In the genomic region with DNA sequence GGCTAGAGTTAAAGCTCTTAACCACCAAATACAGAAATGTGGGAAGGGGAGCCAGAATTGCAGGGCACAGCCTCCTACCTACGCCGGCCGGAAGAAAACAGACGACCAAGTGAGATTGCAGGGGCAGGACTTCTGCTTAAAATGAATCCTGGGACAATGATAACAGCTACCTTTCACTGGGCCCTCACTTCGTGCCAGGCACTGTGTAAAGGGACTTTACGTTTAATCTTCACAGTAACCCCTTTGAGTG, we compare ENCODE assay signal across 8 cellular contexts. TPM values are rescaled to one million over a fixed set of nuclear protein-coding genes. Genes with fewer than 3 reads are reported as not detected.
DNase-seq lines count a peak whose midpoint lies in the region; ATAC-seq and TF ChIP-seq lines count a peak whose summit lies in the region.

A gene (minus strand): TSS at position 212 of the 250 bp plus-strand sequence. CDS start 6,746 bp downstream, outside the sequence.

- H3K4me1 ChIP-seq in lower lobe of right lung (peaks cover 73% of the 10 kb centered on the region), upper lobe of left lung (peaks cover 41 to 78% (median 66%) of the 10 kb centered on the region in 4 donors)

- H3K36me3 Mint-ChIP-seq in activated naive CD4-positive, alpha-beta T cell treated with anti-CD3 and anti-CD28 coated beads for 36 hours (ENCODE audit: low read depth), result peaks cover 1% of the 10 kb centered on the region

- no peak for TF ChIP-seq EP300 in upper lobe of left lung (IDR thresholded peaks at IDR 0.05)

- ATAC-seq in lower lobe of right lung (no peak), upper lobe of left lung (ENCODE audit: low FRiP score in 2 of 2) (no peak), HG03571 (IDR thresholded peaks at IDR 0.05; ENCODE audit: unreplicated experiment) (no peak)

- no peaks in the 10 kb centered on the region for H3K27me3 Mint-ChIP-seq in activated naive CD4-positive, alpha-beta T cell treated with anti-CD3 and anti-CD28 coated beads for 36 hours (ENCODE audit: low read depth)

- no peak for DNase-seq in activated naive CD4-positive, alpha-beta T cell treated with anti-CD3 and anti-CD28 coated beads for 36 hours
- DNase-seq in activated naive CD4-positive, alpha-beta T cell treated with anti-CD3 and anti-CD28 coated beads, Interleukin-2, amount 50 U/mL, for 16 hours, result no peak
- no peak for DNase-seq in astrocyte of the spinal cord (ENCODE audit: low read depth, low spot score)
- no peak for DNase-seq in lower lobe of right lung
- peak in 1 of 2 donors; percentile 21 for DNase-seq in upper lobe of left lung
- no peak for DNase-seq in AML-193 (lab: John Stamatoyannopoulos, UW)
- no peak for DNase-seq in NCI-H2081 (lab: John Stamatoyannopoulos, UW)

- peaks cover 60% of the 10 kb centered on the region for H3K4me1 Mint-ChIP-seq in activated naive CD4-positive, alpha-beta T cell treated with anti-CD3 and anti-CD28 coated beads for 36 hours (ENCODE audit: low read depth)

- no peak for TF ChIP-seq CTCF in astrocyte of the spinal cord (IDR thresholded peaks at IDR 0.05; ENCODE audit: low read depth, low read length)
- TF ChIP-seq CTCF in lower lobe of right lung (IDR thresholded peaks at IDR 0.05), result no peak
- TF ChIP-seq CTCF in upper lobe of left lung (IDR thresholded peaks at IDR 0.05), result no peak

- H3K4me3 ChIP-seq in astrocyte of the spinal cord (ENCODE audit: low read depth, low read length) (peak within 1 kb of the TSS; percentile 83), lower lobe of right lung (peak within 1 kb of the TSS; percentile 85), upper lobe of left lung (peak within 1 kb of the TSS; percentile 49 to 90 (median 74))

- H3K9me3 ChIP-seq in lower lobe of right lung (no peaks in the 10 kb centered on the region), upper lobe of left lung (no peaks in the 10 kb centered on the region)

- peak within 1 kb of the TSS; percentile 93 for H3K4me3 Mint-ChIP-seq in activated naive CD4-positive, alpha-beta T cell treated with anti-CD3 and anti-CD28 coated beads for 36 hours

- H3K27ac ChIP-seq in lower lobe of right lung (peak within 1 kb of the TSS; percentile 87), upper lobe of left lung (peak within 1 kb of the TSS; percentile 86 to 93 (median 88))

- H3K9me3 Mint-ChIP-seq in activated naive CD4-positive, alpha-beta T cell treated with anti-CD3 and anti-CD28 coated beads for 36 hours, result no peaks in the 10 kb centered on the region

- TF ChIP-seq POLR2A in upper lobe of left lung (IDR thresholded peaks at IDR 0.05), result no peak

- H3K27me3 ChIP-seq in lower lobe of right lung (ENCODE audit: low read depth) (no peaks in the 10 kb centered on the region), upper lobe of left lung (no peaks in the 10 kb centered on the region)

- H3K36me3 ChIP-seq in lower lobe of right lung (no peaks in the 10 kb centered on the region), upper lobe of left lung (no peaks in the 10 kb centered on the region)

- 8 to 12% methylated on average over 6 of the region's 6 CpGs for WGBS in upper lobe of left lung, 2 donors

- CTCF ChIA-PET in activated naive CD4-positive, alpha-beta T cell treated with anti-CD3 and anti-CD28 coated beads for 36 hours (lab: Charles Lee), result interaction anchor here (0.6 to 2.5 kb wide), 5 partner anchors 11 to 86 kb away, joined by 3 to 15 read pairs (median 8); no protein-coding TSS in a partner anchor

- intact Hi-C loops in activated naive CD4-positive, alpha-beta T cell treated with anti-CD3 and anti-CD28 coated beads for 36 hours (cut with micrococcal nuclease), result loop anchor here (1.0 to 5.0 kb wide), 4 partner anchors 24 to 718 kb away; a partner anchor contains a TSS
- intact Hi-C loops in lower lobe of right lung (cut with DNase I), result no loop called here

- H3K27ac Mint-ChIP-seq in activated naive CD4-positive, alpha-beta T cell treated with anti-CD3 and anti-CD28 coated beads for 36 hours, result peak within 1 kb of the TSS; percentile 91

- in situ Hi-C loops in astrocyte of the spinal cord (cut with HindIII; ENCODE audit: low sequenced_read_pairs), result no loop called here

RNA-seq across cellular contexts. Expression of the gene that starts here (rescaled TPM):
- under 1 TPM; 0.22 to 0.50 TPM for total RNA-seq in activated naive CD4-positive, alpha-beta T cell treated with anti-CD3 and anti-CD28 coated beads for 36 hours
- not detected for total RNA-seq in lower lobe of right lung
- under 1 TPM in 2 of 6 donors, not detected in 4; 0.20 to 0.46 TPM for total RNA-seq in upper lobe of left lung
